In genomic region chr2:237672731-237673129, GRCh38 we compare ENCODE assay signal across 8 cellular contexts. TPM values are rescaled to one million over a fixed set of nuclear protein-coding genes. Genes with fewer than 3 reads are reported as not detected.
DNase-seq lines count a peak whose midpoint lies in the region; ATAC-seq and TF ChIP-seq lines count a peak whose summit lies in the region.

No MANE protein-coding gene starts in this region.

- no peak overlapping the region for H3K4me3 ChIP-seq in A673 (ENCODE audit: low read depth, low read length, poor library complexity, severe bottlenecking)

- POLR2A ChIA-PET in A673 (lab: Charles Lee; ENCODE audit: low non-redundant PET), result no interaction called here
- POLR2A ChIA-PET in activated naive CD8-positive, alpha-beta T cell treated with anti-CD3 and anti-CD28 coated beads, Interleukin-2, amount 10 ng/mL, durations not matched to agents 7 days and 5 days (lab: Charles Lee), result interaction anchor here (1.0 to 8.1 kb wide), 6 partner anchors 18 to 72 kb away, joined by 3 to 187 read pairs (median 9); no protein-coding TSS in a partner anchor

- peaks cover 50% of the 10 kb centered on the region for H3K4me1 ChIP-seq in A673 (ENCODE audit: insufficient read depth, low read length, poor library complexity, severe bottlenecking)

- no peaks in the 10 kb centered on the region for H3K36me3 ChIP-seq in A673 (ENCODE audit: insufficient read depth, low read length, poor library complexity, severe bottlenecking)

- H3K9me3 Mint-ChIP-seq in IgD-negative memory B cell, result no peaks in the 10 kb centered on the region
- H3K9me3 Mint-ChIP-seq in activated naive CD8-positive, alpha-beta T cell treated with anti-CD3 and anti-CD28 coated beads, Interleukin-2, amount 10 ng/mL, durations not matched to agents 7 days and 5 days, result no peaks in the 10 kb centered on the region
- H3K9me3 Mint-ChIP-seq in natural killer cell, result no peaks in the 10 kb centered on the region

- H3K4me3 Mint-ChIP-seq in IgD-negative memory B cell (peak overlapping the region; percentile 81 to 97 (median 90)), natural killer cell (peak overlapping the region; percentile 93)
- peak overlapping the region; percentile 90 for H3K4me3 Mint-ChIP-seq in activated naive CD8-positive, alpha-beta T cell treated with anti-CD3 and anti-CD28 coated beads, Interleukin-2, amount 10 ng/mL, durations not matched to agents 7 days and 5 days

- BruUV-seq in A673 (replicated peaks; lab: Mats Ljungman, UMichigan), result no TSS peak

- intact Hi-C loops in A673 (cut with micrococcal nuclease; ENCODE audit: unreplicated experiment) (loop anchor here (1.0 to 2.0 kb wide), 2 partner anchors 73 to 590 kb away; no protein-coding TSS in a partner anchor), natural killer cell (cut with micrococcal nuclease) (loop anchor here (1.0 to 5.0 kb wide), 4 partner anchors 21 to 160 kb away; no protein-coding TSS in a partner anchor)

- DNase-seq in A673 (ENCODE audit: low spot score) (no peak), natural killer cell (no peak), ureter (ENCODE audit: low spot score) (no peak), AG08395 (ENCODE audit: low spot score) (no peak), NCI-H2107 treated with DMSO at 0.1 percent for 48 hours (lab: John Stamatoyannopoulos, UW; ENCODE audit: unreplicated experiment) (no peak)
- DNase-seq in activated naive CD8-positive, alpha-beta T cell treated with anti-CD3 and anti-CD28 coated beads, Interleukin-2, amount 10 ng/mL, durations not matched to agents 7 days and 5 days, result no peak

- peak overlapping the region; percentile 65 for H3K27ac ChIP-seq in A673 (ENCODE audit: low read depth, low read length, poor library complexity, severe bottlenecking)

- CTCF ChIA-PET in A673 (lab: Charles Lee), result interaction anchor here (1.2 to 4.3 kb wide), 5 partner anchors 11 to 102 kb away, joined by 4 to 41 read pairs (median 5); no protein-coding TSS in a partner anchor

- H3K4me1 Mint-ChIP-seq in IgD-negative memory B cell (peaks cover 34 to 63% (median 52%) of the 10 kb centered on the region in 3 donors), natural killer cell (peaks cover 49 to 50% of the 10 kb centered on the region in 2 donors)
- H3K4me1 Mint-ChIP-seq in activated naive CD8-positive, alpha-beta T cell treated with anti-CD3 and anti-CD28 coated beads, Interleukin-2, amount 10 ng/mL, durations not matched to agents 7 days and 5 days, result peaks cover 39% of the 10 kb centered on the region

- ATAC-seq in activated naive CD8-positive, alpha-beta T cell treated with anti-CD3 and anti-CD28 coated beads, Interleukin-2, amount 10 ng/mL, durations not matched to agents 7 days and 5 days (ENCODE audit: low read depth), result no peak
- ATAC-seq in natural killer cell (no peak), HG03025 (IDR thresholded peaks at IDR 0.05; ENCODE audit: low FRiP score, unreplicated experiment) (no peak)

- peak overlapping the region; percentile 94 to 100 (median 99) for H3K27ac Mint-ChIP-seq in IgD-negative memory B cell
- H3K27ac Mint-ChIP-seq in activated naive CD8-positive, alpha-beta T cell treated with anti-CD3 and anti-CD28 coated beads, Interleukin-2, amount 10 ng/mL, durations not matched to agents 7 days and 5 days, result peak overlapping the region; percentile 94
- peak overlapping the region; percentile 90 to 98 for H3K27ac Mint-ChIP-seq in natural killer cell

- H3K9me3 ChIP-seq in A673 (ENCODE audit: low read depth, low read length, poor library complexity, severe bottlenecking), result no peaks in the 10 kb centered on the region

- TF ChIP-seq CTCF in A673 (conservative IDR thresholded peaks at IDR 0.05; ENCODE audit: low read depth, low read length), result no peak
- no peak for TF ChIP-seq CTCF in natural killer cell (IDR thresholded peaks at IDR 0.05)

- no peaks in the 10 kb centered on the region for H3K36me3 Mint-ChIP-seq in IgD-negative memory B cell
- no peaks in the 10 kb centered on the region for H3K36me3 Mint-ChIP-seq in activated naive CD8-positive, alpha-beta T cell treated with anti-CD3 and anti-CD28 coated beads, Interleukin-2, amount 10 ng/mL, durations not matched to agents 7 days and 5 days
- no peaks in the 10 kb centered on the region for H3K36me3 Mint-ChIP-seq in natural killer cell

- peaks cover 13% of the 10 kb centered on the region for H3K27me3 Mint-ChIP-seq in IgD-negative memory B cell
- H3K27me3 Mint-ChIP-seq in activated naive CD8-positive, alpha-beta T cell treated with anti-CD3 and anti-CD28 coated beads, Interleukin-2, amount 10 ng/mL, durations not matched to agents 7 days and 5 days, result peaks cover 2% of the 10 kb centered on the region
- H3K27me3 Mint-ChIP-seq in natural killer cell (ENCODE audit: low read depth in 2 of 2), result peaks cover 0 to 6% of the 10 kb centered on the region in 2 donors

- H3K27me3 ChIP-seq in A673 (replicated peaks; ENCODE audit: insufficient read depth, low read depth, low read length, poor library complexity), result no peaks in the 10 kb centered on the region

RNA-seq across cellular contexts. Expression of gene LRRFIP1, which starts 45.3 kb away (rescaled TPM):
- total RNA-seq in A673 (2021), result 69.3 and 71.8 TPM in 2 replicates
- 123 TPM for polyA plus RNA-seq in IgD-negative memory B cell
- 100 to 1,000 TPM; 158 to 164 TPM for total RNA-seq in activated naive CD8-positive, alpha-beta T cell treated with anti-CD3 and anti-CD28 coated beads, Interleukin-2, amount 10 ng/mL, durations not matched to agents 7 days and 5 days
- total RNA-seq in natural killer cell, result 100 to 1,000 TPM; 163 to 207 (median 188) TPM
- 207 TPM for total RNA-seq in ureter
